ENCODE assay signal across 8 cellular contexts in genomic region chr1:54716299-54717047, GRCh38. TPM values are rescaled to one million over a fixed set of nuclear protein-coding genes. Genes with fewer than 3 reads are reported as not detected.
DNase-seq lines count a peak whose midpoint lies in the region; ATAC-seq and TF ChIP-seq lines count a peak whose summit lies in the region.

No MANE protein-coding gene starts in this region.

- H3K4me1 Mint-ChIP-seq in GM23338: peaks cover 10% of the 10 kb centered on the region
- H3K4me1 Mint-ChIP-seq in activated CD8-positive, alpha-beta T cell treated with anti-CD3 and anti-CD28 coated beads for 36 hours (ENCODE audit: low read depth): peaks cover 33% of the 10 kb centered on the region

- H3K4me3 Mint-ChIP-seq in GM23338: peak overlapping the region; percentile 86
- peak overlapping the region; percentile 93 for H3K4me3 Mint-ChIP-seq in activated CD8-positive, alpha-beta T cell treated with anti-CD3 and anti-CD28 coated beads for 36 hours

- no peak for TF ChIP-seq CTCF in GM23338 (conservative IDR thresholded peaks at IDR 0.05; ENCODE audit: low read depth in 2 of 2)
- TF ChIP-seq CTCF in activated CD8-positive, alpha-beta T cell treated with anti-CD3 and anti-CD28 coated beads for 36 hours (IDR thresholded peaks at IDR 0.05): no peak

- H3K36me3 ChIP-seq in ACC112 (ENCODE audit: insufficient read depth, low read length) (peaks cover 25% of the 10 kb centered on the region), GM23338 (ENCODE audit: insufficient read depth) (peaks cover 14% of the 10 kb centered on the region)

- peaks cover 23% of the 10 kb centered on the region for H3K36me3 Mint-ChIP-seq in GM23338 (ENCODE audit: low read depth)
- peaks cover 30% of the 10 kb centered on the region for H3K36me3 Mint-ChIP-seq in activated CD8-positive, alpha-beta T cell treated with anti-CD3 and anti-CD28 coated beads for 36 hours (ENCODE audit: low read depth)

- CTCF ChIA-PET in activated CD8-positive, alpha-beta T cell treated with anti-CD3 and anti-CD28 coated beads for 36 hours (lab: Charles Lee): interaction anchor here (1.1 to 2.1 kb wide), 5 partner anchors 10 to 93 kb away, joined by 3 to 10 read pairs (median 4); partner anchors contain the start of gene TTC22

- WGBS in right cardiac atrium: 44% methylated on average over 8 of the region's 8 CpGs

- H3K4me1 ChIP-seq in ACC112 (ENCODE audit: control insufficient read depth, insufficient read depth, low read length, unreplicated experiment) (peaks cover 16% of the 10 kb centered on the region), GM23338 (ENCODE audit: insufficient read depth) (peaks cover 10% of the 10 kb centered on the region), right cardiac atrium (ENCODE audit: control insufficient read depth, insufficient read depth, low read length) (no peaks in the 10 kb centered on the region)

- H3K9me2 ChIP-seq in GM23338 (ENCODE audit: insufficient read depth): no peaks in the 10 kb centered on the region

- DNase-seq in GM23338 (ENCODE audit: low spot score) (no peak), right cardiac atrium (no peak), NCI-H774 (lab: John Stamatoyannopoulos, UW) (no peak), NCI-H345 (lab: John Stamatoyannopoulos, UW) (no peak)
- no peak for DNase-seq in activated CD8-positive, alpha-beta T cell treated with anti-CD3 and anti-CD28 coated beads for 36 hours
- DNase-seq in stimulated activated CD4-positive, alpha-beta T cell treated with anti-CD3 and anti-CD28 coated beads, TNF-alpha, amount 100 ng/mL, for 48 hours (ENCODE audit: low read depth in 3 of 3): peak in 2 of 3 donors; percentile 3 to 20

- POLR2A ChIA-PET in activated CD8-positive, alpha-beta T cell treated with anti-CD3 and anti-CD28 coated beads for 36 hours (lab: Charles Lee): interaction anchor here (0.9 to 2.6 kb wide), 10 partner anchors 9 to 91 kb away, joined by 3 to 18 read pairs (median 4); partner anchors contain the start of genes PARS2 and TTC22

- ATAC-seq in GM23338 (no peak), right cardiac atrium (no peak), GM19452 (IDR thresholded peaks at IDR 0.05; ENCODE audit: unreplicated experiment) (no peak)
- peak; percentile 19 for ATAC-seq in activated CD8-positive, alpha-beta T cell treated with anti-CD3 and anti-CD28 coated beads for 36 hours

- intact Hi-C loops in activated CD8-positive, alpha-beta T cell treated with anti-CD3 and anti-CD28 coated beads for 36 hours (cut with micrococcal nuclease): loop anchor here (2.0 kb wide), 1 partner anchor 88 kb away; no protein-coding TSS in a partner anchor
- intact Hi-C loops in right cardiac atrium (cut with DNase I): no loop called here

- H4K20me1 ChIP-seq in GM23338 (replicated peaks; ENCODE audit: insufficient read depth): no peaks in the 10 kb centered on the region

- H3K4me3 ChIP-seq in ACC112 (ENCODE audit: low read depth, low read length): peak overlapping the region; percentile 88
- H3K4me3 ChIP-seq in GM23338: peak overlapping the region; percentile 86
- peak overlapping the region; percentile 90 for H3K4me3 ChIP-seq in right cardiac atrium (ENCODE audit: low read length)

- peak overlapping the region; percentile 85 for H3K4me2 ChIP-seq in GM23338

- no peaks in the 10 kb centered on the region for H3K9me3 Mint-ChIP-seq in GM23338
- H3K9me3 Mint-ChIP-seq in activated CD8-positive, alpha-beta T cell treated with anti-CD3 and anti-CD28 coated beads for 36 hours: no peaks in the 10 kb centered on the region

- H3K9me3 ChIP-seq in right cardiac atrium (ENCODE audit: control insufficient read depth, low read length): no peaks in the 10 kb centered on the region

- H2AFZ ChIP-seq in ACC112 (ENCODE audit: low read length, unreplicated experiment) (peak overlapping the region; percentile 97), GM23338 (peak overlapping the region; percentile 78)

- H3K27ac ChIP-seq in ACC112 (ENCODE audit: low read depth, low read length) (peak overlapping the region; percentile 84), GM23338 (ENCODE audit: low read depth) (0 out of 2 replicates have a peak overlapping the region, but pooled peaks have one; percentile 76), right cardiac atrium (ENCODE audit: low read length) (no peak overlapping the region)

- H3K79me2 ChIP-seq in ACC112 (ENCODE audit: control insufficient read depth, insufficient read depth, low read length, unreplicated experiment): peaks cover 32% of the 10 kb centered on the region
- peaks cover 20% of the 10 kb centered on the region for H3K79me2 ChIP-seq in GM23338 (replicated peaks; ENCODE audit: insufficient read depth)

- H3K27me3 ChIP-seq in ACC112 (ENCODE audit: insufficient read depth, low read length): peaks cover 1% of the 10 kb centered on the region; the same call in 1 of the 2 replicates
- H3K27me3 ChIP-seq in GM23338 (ENCODE audit: insufficient read depth): no peaks in the 10 kb centered on the region
- H3K27me3 ChIP-seq in right cardiac atrium (ENCODE audit: control insufficient read depth, insufficient read depth): no peaks in the 10 kb centered on the region

- H3F3A ChIP-seq in GM23338 (replicated peaks; ENCODE audit: low read depth): no peaks in the 10 kb centered on the region

- peaks cover 8% of the 10 kb centered on the region for H3K27me3 Mint-ChIP-seq in GM23338 (ENCODE audit: insufficient read depth, low read depth, poor library complexity)
- no peaks in the 10 kb centered on the region for H3K27me3 Mint-ChIP-seq in activated CD8-positive, alpha-beta T cell treated with anti-CD3 and anti-CD28 coated beads for 36 hours

- peak overlapping the region; percentile 73 for H3K27ac Mint-ChIP-seq in GM23338
- peak overlapping the region; percentile 93 for H3K27ac Mint-ChIP-seq in activated CD8-positive, alpha-beta T cell treated with anti-CD3 and anti-CD28 coated beads for 36 hours

TF ChIP-seq in GM23338, 12 proteins besides CTCF, POLR2A, EP300 and RAD21 (continues in another document):
- no peak for TF ChIP-seq STAT1 (IDR thresholded peaks at IDR 0.05; ENCODE audit: unreplicated experiment)
- no peak for TF ChIP-seq ZNF114 (CRISPR knock-in tag; IDR thresholded peaks at IDR 0.05)
- no peak for TF ChIP-seq CREB1 (CRISPR knock-in tag; IDR thresholded peaks at IDR 0.05; ENCODE audit: low read depth)
- no peak for TF ChIP-seq EZH2phosphoT487 (IDR thresholded peaks at IDR 0.05; ENCODE audit: unreplicated experiment)
- TF ChIP-seq ZNF331 (CRISPR knock-in tag; IDR thresholded peaks at IDR 0.05; ENCODE audit: low read depth): no peak

RNA-seq across cellular contexts. Expression of gene TTC4, which starts 0.8 kb away (rescaled TPM):
- 25.8 and 33.6 TPM in 2 replicates for total RNA-seq in GM23338 (2014; rRNA removed; shearing (Covaris generic))
- 24.8 and 25.1 TPM in 2 replicates for polyA plus RNA-seq in GM23338 (2016; fragmentation: Nextera tagmentation; extraction: Ambion mirVana)
- total RNA-seq in activated CD8-positive, alpha-beta T cell treated with anti-CD3 and anti-CD28 coated beads for 36 hours: 10 to 100 TPM; 26.7 to 28.2 TPM
- 10 to 100 TPM; 11.3 to 14.5 (median 13.3) TPM for total RNA-seq in right cardiac atrium
- 10.1 TPM for polyA plus RNA-seq in right cardiac atrium

RNA-seq across cellular contexts. Expression of gene PARS2, which starts 47.9 kb away (rescaled TPM):
- 13.6 and 14.8 TPM in 2 replicates for total RNA-seq in GM23338 (2014; rRNA removed; shearing (Covaris generic))
- polyA plus RNA-seq in GM23338 (2016; fragmentation: Nextera tagmentation; extraction: Ambion mirVana) (5.9 and 6.5 TPM in 2 replicates), right cardiac atrium (2.0 TPM)
- total RNA-seq in activated CD8-positive, alpha-beta T cell treated with anti-CD3 and anti-CD28 coated beads for 36 hours: 1 to 10 TPM; 6.0 to 6.7 TPM
- total RNA-seq in right cardiac atrium: 1 to 10 TPM; 2.9 to 3.7 (median 3.3) TPM

Comparison
In these comparisons a context has a peak if more than half of its experiments do, and no peak if none do; other contexts are left out.
1. DNase-seq: peak in stimulated activated CD4-positive, alpha-beta T cell treated with anti-CD3 and anti-CD28 coated beads, TNF-alpha, amount 100 ng/mL, for 48 hours (2 of 3); none in GM23338 (single experiment), activated CD8-positive, alpha-beta T cell treated with anti-CD3 and anti-CD28 coated beads for 36 hours (single experiment), right cardiac atrium (0 of 3), NCI-H774 (single experiment) and NCI-H345 (single experiment).
2. Peak in every context shown above with its lines, with median percentiles within 50 percentile points of each other: H3K4me3 ChIP-seq.